ENCODE assay signal across 12 cellular contexts in genomic region chr9:130182090-130182909, GRCh38. TPM values are rescaled to one million over a fixed set of nuclear protein-coding genes. Genes with fewer than 3 reads are reported as not detected.
DNase-seq lines count a peak whose midpoint lies in the region; ATAC-seq, FAIRE-seq and TF ChIP-seq lines count a peak whose summit lies in the region.
"Had no signal": no experiment of that assay in that cellular context is flagged by ENCODE, and none has a peak within 500 bp of the region (broad histone marks: within the 10 kb centered on the region; RNA-seq: fewer than 3 reads in every experiment).

No MANE protein-coding gene starts in this region.

- WGBS in A549 (ENCODE audit: missing lambda C conversion rate) = 88% methylated on average over 26 of the region's 26 CpGs
- WGBS in suprapubic skin = 69% methylated on average over 6 of the region's 26 CpGs

- no peak for TF ChIP-seq CTCF in A549 (IDR thresholded peaks at IDR 0.05)
- TF ChIP-seq CTCF in dorsolateral prefrontal cortex (IDR thresholded peaks at IDR 0.05 in 54 of 56, conservative IDR thresholded peaks at IDR 0.05 in 2 of 56; ENCODE audit: low read depth in 1 of 56, partially characterized antibody in 56 of 56) = no peak
- no peak for TF ChIP-seq CTCF in osteoblast (IDR thresholded peaks at IDR 0.05; ENCODE audit: extremely low read depth, low read depth, low read length)
- TF ChIP-seq CTCF in suprapubic skin (IDR thresholded peaks at IDR 0.05) = no peak

- H3K27me3 ChIP-seq in NT2/D1 (ENCODE audit: insufficient read depth, insufficient read length) = no peaks in the 10 kb centered on the region
- no peaks in the 10 kb centered on the region for H3K27me3 ChIP-seq in dorsolateral prefrontal cortex
- H3K27me3 ChIP-seq in osteoblast (ENCODE audit: insufficient read depth, low read length) = no peaks in the 10 kb centered on the region
- H3K27me3 ChIP-seq in effector memory CD4-positive, alpha-beta T cell (replicated peaks; ENCODE audit: control insufficient read depth, insufficient read depth, low read length, poor library complexity, severe bottlenecking) = no peaks in the 10 kb centered on the region
- no peaks in the 10 kb centered on the region for H3K27me3 ChIP-seq in suprapubic skin

- no peak for TF ChIP-seq POLR2A in A549 (IDR thresholded peaks at IDR 0.05; ENCODE audit: low read length)
- TF ChIP-seq POLR2A in suprapubic skin (IDR thresholded peaks at IDR 0.05) = no peak

- no peak for FAIRE-seq in A549 (lab: Jason Lieb, UNC)

- intact Hi-C loops in dorsolateral prefrontal cortex (cut with DNase I) = loop anchor here in 1 of 2 donors (5.0 kb wide), 1 partner anchor 45 kb away; no protein-coding TSS in a partner anchor

- CTCF ChIA-PET in A549 (lab: Yijun Ruan, JAX) = interaction anchor here (1.0 to 3.7 kb wide), 3 partner anchors 54 to 75 kb away, joined by 3 to 8 read pairs (median 3); no protein-coding TSS in a partner anchor

- no peak for TF ChIP-seq RAD21 in A549 (conservative IDR thresholded peaks at IDR 0.05 in 1 of 2, IDR thresholded peaks at IDR 0.05 in 1 of 2)

- H3K9me3 ChIP-seq in A549 (no peaks in the 10 kb centered on the region), NT2/D1 (ENCODE audit: insufficient read depth, low read length) (no peaks in the 10 kb centered on the region), osteoblast (ENCODE audit: low read depth, low read length) (no peaks in the 10 kb centered on the region), suprapubic skin (no peaks in the 10 kb centered on the region)
- no peaks in the 10 kb centered on the region for H3K9me3 ChIP-seq in effector memory CD4-positive, alpha-beta T cell (ENCODE audit: control insufficient read depth, low read length)

- H3K4me2 ChIP-seq in A549 (peak overlapping the region; percentile 67), osteoblast (ENCODE audit: insufficient read depth, low read length) (no peak overlapping the region)

- peaks cover 33% of the 10 kb centered on the region for H3K36me3 ChIP-seq in NT2/D1 (ENCODE audit: insufficient read depth, insufficient read length, low read length)
- no peaks in the 10 kb centered on the region for H3K36me3 ChIP-seq in osteoblast (ENCODE audit: insufficient read depth, low read length)
- H3K36me3 ChIP-seq in effector memory CD4-positive, alpha-beta T cell (ENCODE audit: control insufficient read depth, insufficient read depth, low read length) = no peaks in the 10 kb centered on the region
- H3K36me3 ChIP-seq in suprapubic skin = no peaks in the 10 kb centered on the region

- peak overlapping the region; percentile 69 to 82 for H3K27ac ChIP-seq in A549
- H3K27ac ChIP-seq in dorsolateral prefrontal cortex = peak overlapping the region in 53 of 59 donors; percentile 12 to 98 (median 72)
- peak overlapping the region; percentile 71 for H3K27ac ChIP-seq in osteoblast (ENCODE audit: low read depth, low read length)
- H3K27ac ChIP-seq in effector memory CD4-positive, alpha-beta T cell (ENCODE audit: insufficient read depth, low read length, poor library complexity, severe bottlenecking) = no peak overlapping the region
- H3K27ac ChIP-seq in suprapubic skin = no peak overlapping the region

- peak overlapping the region; percentile 68 for H3K9ac ChIP-seq in NT2/D1 (ENCODE audit: insufficient read length, low read depth)

- DNase-seq in A549 (ENCODE audit: low read depth in 1 of 2, low spot score in 1 of 2) (peak in 1 of 2 experiments; percentile 34), NT2/D1 (ENCODE audit: low read depth, low spot score) (no peak), dorsolateral prefrontal cortex (no peak), osteoblast (ENCODE audit: insufficient read length, low spot score, missing footprints) (peak; percentile 69), suprapubic skin (ENCODE audit: low spot score in 2 of 2) (no peak)
- no peak for DNase-seq in effector memory CD4-positive, alpha-beta T cell
- DNase-seq: activated CD4-positive, alpha-beta T cell treated with anti-CD3 and anti-CD28 coated beads for 36 hours; activated T-cell treated with anti-CD3 and anti-CD28 coated beads, Interleukin-2, amount 50 U/mL, for 4 hours; naive B cell; NCI-H2171 treated with DMSO at 0.1 percent for 48 hours had no signal

- no peak overlapping the region for H2AFZ ChIP-seq in osteoblast (ENCODE audit: low read length)

- peaks cover 93% of the 10 kb centered on the region for H3K79me2 ChIP-seq in osteoblast (ENCODE audit: insufficient read depth, low read length)

- POLR2A ChIA-PET in A549 (lab: Yijun Ruan, JAX) = no interaction called here

- no peak overlapping the region for H3K4me3 ChIP-seq in A549
- no peak overlapping the region for H3K4me3 ChIP-seq in NT2/D1 (ENCODE audit: insufficient read length, low read depth)
- peak overlapping the region in 3 of 59 donors; percentile 2 to 13 (median 3) for H3K4me3 ChIP-seq in dorsolateral prefrontal cortex
- no peak overlapping the region for H3K4me3 ChIP-seq in osteoblast (ENCODE audit: insufficient read depth, low read length)
- H3K4me3 ChIP-seq in effector memory CD4-positive, alpha-beta T cell (ENCODE audit: insufficient read depth, low read depth, low read length, poor library complexity, severe bottlenecking) = no peak overlapping the region
- H3K4me3 ChIP-seq in suprapubic skin = no peak overlapping the region

- peaks cover 65% of the 10 kb centered on the region for H4K20me1 ChIP-seq in osteoblast (ENCODE audit: insufficient read depth, low read length)

- H3K4me1 ChIP-seq in A549 = peaks cover 40% of the 10 kb centered on the region
- H3K4me1 ChIP-seq in NT2/D1 (ENCODE audit: insufficient read depth, insufficient read length) = peaks cover 36% of the 10 kb centered on the region
- peaks cover 46% of the 10 kb centered on the region for H3K4me1 ChIP-seq in osteoblast (ENCODE audit: insufficient read depth, low read length)
- no peaks in the 10 kb centered on the region for H3K4me1 ChIP-seq in effector memory CD4-positive, alpha-beta T cell (ENCODE audit: control insufficient read depth, insufficient read depth, low read length, poor library complexity, severe bottlenecking)
- peaks cover 36% of the 10 kb centered on the region for H3K4me1 ChIP-seq in suprapubic skin

- TF ChIP-seq EP300 in A549 (IDR thresholded peaks at IDR 0.05) (no peak), suprapubic skin (IDR thresholded peaks at IDR 0.05) (no peak)

- peak in 1 of 2 experiments; percentile 6; a peak in 3 of 6 replicates for ATAC-seq in A549
- no peak for ATAC-seq in GM21576 (IDR thresholded peaks at IDR 0.05; ENCODE audit: unreplicated experiment)
- ATAC-seq in GM21619 (IDR thresholded peaks at IDR 0.05; ENCODE audit: unreplicated experiment) = no peak
- ATAC-seq: activated CD4-positive, alpha-beta T cell treated with anti-CD3 and anti-CD28 coated beads for 36 hours; activated T-cell treated with anti-CD3 and anti-CD28 coated beads, Interleukin-2, amount 50 U/mL, for 4 hours had no signal

TF ChIP-seq in A549, 52 proteins besides CTCF, POLR2A, EP300 and RAD21:
- TF ChIP-seq HES2 (IDR thresholded peaks at IDR 0.05) = no peak
- no peak for TF ChIP-seq GATA3 (IDR thresholded peaks at IDR 0.05; ENCODE audit: borderline replicate concordance)
- no peak for TF ChIP-seq CHD2 (IDR thresholded peaks at IDR 0.05; ENCODE audit: low read length, partially characterized antibody)
- TF ChIP-seq POLR2AphosphoS2 (conservative IDR thresholded peaks at IDR 0.05; ENCODE audit: low read length) = no peak
- no peak for TF ChIP-seq PHF8 (IDR thresholded peaks at IDR 0.05; ENCODE audit: borderline replicate concordance, low read depth)
- TF ChIP-seq HEYL (CRISPR knock-in tag; IDR thresholded peaks at IDR 0.05) = no peak
- no peak for TF ChIP-seq RCOR1 (IDR thresholded peaks at IDR 0.05; ENCODE audit: low read depth, low read length)

RNA-seq across cellular contexts. Expression of gene NCS1, which starts 10.1 kb away (rescaled TPM):
- 19.1 and 21.9 TPM in 2 replicates for polyA plus RNA-seq in A549 (2011; rRNA removed)
- polyA plus RNA-seq in A549 (2012; cell fraction: cytosol; rRNA removed) = 29.4 and 35.8 TPM in 2 replicates
- polyA plus RNA-seq in A549 (2012; cell fraction: nucleus; rRNA removed) = 26.8 and 29.2 TPM in 2 replicates
- polyA plus RNA-seq in A549 (2017; fragmentation: RNase III; extraction: RNeasy Plus Mini Kit Qiagen cat#74134 plus additional on column Dnase treatment) = 16.5 to 17.9 TPM (median 17.3 TPM) in 3 replicates
- 25.3 and 28.0 TPM in 2 replicates for polyA minus RNA-seq in A549 (2011; rRNA and poly(A)+ RNA removed)
- total RNA-seq in dorsolateral prefrontal cortex = 100 to 1,000 TPM; 134 to 718 (median 501) TPM
- 43.0 and 49.9 TPM in 2 replicates for total RNA-seq in osteoblast
- 10 to 100 TPM; 11.6 to 32.5 (median 24.3) TPM for total RNA-seq in suprapubic skin

Comparison
In these comparisons a context has a peak if more than half of its experiments do, and no peak if none do; other contexts are left out.
1. H3K27ac ChIP-seq: peak in A549 (2 of 2), dorsolateral prefrontal cortex (53 of 59) and osteoblast (single experiment); none in effector memory CD4-positive, alpha-beta T cell (single experiment) and suprapubic skin (single experiment).